In the genomic region with DNA sequence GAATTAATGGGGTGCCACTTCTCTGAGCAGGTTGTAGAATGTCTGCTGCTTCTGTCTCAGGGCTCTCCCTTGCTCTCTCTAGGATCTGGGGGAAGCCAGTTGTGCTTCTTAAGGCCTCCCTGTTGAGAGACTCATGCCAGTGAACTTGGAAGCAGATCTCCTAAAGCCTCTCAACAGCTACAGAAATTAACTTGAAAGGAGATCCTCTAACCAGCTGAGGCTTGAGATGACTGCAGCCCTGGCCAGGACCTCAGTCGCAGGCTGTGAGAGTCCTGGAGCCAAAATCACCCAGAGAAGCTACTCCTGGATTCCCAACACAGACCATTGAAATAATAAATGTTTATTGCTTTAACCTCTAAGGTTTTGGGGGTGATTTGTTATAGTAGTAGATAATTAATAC, we compare ENCODE assay signal across 1 cellular context.
TF ChIP-seq lines count a peak whose summit lies in the region.

No MANE protein-coding gene starts in this region.

TF ChIP-seq in IMR-90, 13 proteins besides CTCF, POLR2A, EP300 and RAD21 (continued from another document):
- TF ChIP-seq MAFK (IDR thresholded peaks at IDR 0.05; ENCODE audit: low read depth, low read length) (no peak), RFX5 (IDR thresholded peaks at IDR 0.05; ENCODE audit: low read depth, low read length) (no peak), FOS (IDR thresholded peaks at IDR 0.05; ENCODE audit: low read depth, low read length) (no peak), CHD1 (IDR thresholded peaks at IDR 0.05; ENCODE audit: low read depth, low read length) (no peak), CEBPB (IDR thresholded peaks at IDR 0.05; ENCODE audit: low read depth, low read length) (no peak), NFE2L2 (IDR thresholded peaks at IDR 0.05; ENCODE audit: low read depth, low read length) (no peak), RCOR1 (IDR thresholded peaks at IDR 0.05; ENCODE audit: insufficient replicate concordance, low read length) (no peak), SMC3 (IDR thresholded peaks at IDR 0.05; ENCODE audit: low read depth, low read length) (no peak)
- TF ChIP-seq, protein P1, sequence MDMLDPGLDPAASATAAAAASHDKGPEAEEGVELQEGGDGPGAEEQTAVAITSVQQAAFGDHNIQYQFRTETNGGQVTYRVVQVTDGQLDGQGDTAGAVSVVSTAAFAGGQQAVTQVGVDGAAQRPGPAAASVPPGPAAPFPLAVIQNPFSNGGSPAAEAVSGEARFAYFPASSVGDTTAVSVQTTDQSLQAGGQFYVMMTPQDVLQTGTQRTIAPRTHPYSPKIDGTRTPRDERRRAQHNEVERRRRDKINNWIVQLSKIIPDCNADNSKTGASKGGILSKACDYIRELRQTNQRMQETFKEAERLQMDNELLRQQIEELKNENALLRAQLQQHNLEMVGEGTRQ (IDR thresholded peaks at IDR 0.05; ENCODE audit: low read depth, low read length): no peak
- TF ChIP-seq, protein P2, sequence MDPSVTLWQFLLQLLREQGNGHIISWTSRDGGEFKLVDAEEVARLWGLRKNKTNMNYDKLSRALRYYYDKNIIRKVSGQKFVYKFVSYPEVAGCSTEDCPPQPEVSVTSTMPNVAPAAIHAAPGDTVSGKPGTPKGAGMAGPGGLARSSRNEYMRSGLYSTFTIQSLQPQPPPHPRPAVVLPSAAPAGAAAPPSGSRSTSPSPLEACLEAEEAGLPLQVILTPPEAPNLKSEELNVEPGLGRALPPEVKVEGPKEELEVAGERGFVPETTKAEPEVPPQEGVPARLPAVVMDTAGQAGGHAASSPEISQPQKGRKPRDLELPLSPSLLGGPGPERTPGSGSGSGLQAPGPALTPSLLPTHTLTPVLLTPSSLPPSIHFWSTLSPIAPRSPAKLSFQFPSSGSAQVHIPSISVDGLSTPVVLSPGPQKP (IDR thresholded peaks at IDR 0.05; ENCODE audit: borderline replicate concordance, low read depth, low read length): no peak
